22 cellular contexts compared by ENCODE assay signal in genomic region chr2:193377789-193378188, GRCh38.
DNase-seq lines count a peak whose midpoint lies in the region; ATAC-seq, FAIRE-seq and TF ChIP-seq lines count a peak whose summit lies in the region.
"Had no signal": no experiment of that assay in that cellular context is flagged by ENCODE, and none has a peak within 500 bp of the region (broad histone marks: within the 10 kb centered on the region; RNA-seq: fewer than 3 reads in every experiment).

No MANE protein-coding gene starts in this region.

- H3K27ac ChIP-seq in foreskin keratinocyte: no peak overlapping the region
- H3K27ac ChIP-seq: KMS-11, RWPE1, skin epidermis had no signal

- FAIRE-seq in H54 (lab: Jason Lieb, UNC): no peak
- FAIRE-seq: GM12892, islet of Langerhans, urothelium cell line had no signal

- ATAC-seq in GM18870 (IDR thresholded peaks at IDR 0.05; ENCODE audit: unreplicated experiment) (peak; percentile 61), HG02884 (IDR thresholded peaks at IDR 0.05; ENCODE audit: unreplicated experiment) (peak; percentile 75), foreskin keratinocyte (peak; percentile 92)
- ATAC-seq: GM23338; naive thymus-derived CD8-positive, alpha-beta T cell had no signal

- H3K27me3 ChIP-seq in foreskin keratinocyte: no peaks in the 10 kb centered on the region

- TF ChIP-seq CTCF in foreskin keratinocyte (conservative IDR thresholded peaks at IDR 0.05): no peak

- TF ChIP-seq POLR2A in H54 (IDR thresholded peaks at IDR 0.05; ENCODE audit: low read depth, low read length): no peak

- DNase-seq in M059J (ENCODE audit: low read depth) (peak; percentile 32), foreskin keratinocyte (peak; percentile 8 to 51), NCI-H345 treated with DMSO at 0.1 percent for 48 hours (lab: John Stamatoyannopoulos, UW; ENCODE audit: unreplicated experiment) (no peak), H54 (ENCODE audit: insufficient read length, low spot score) (no peak), superior temporal gyrus (ENCODE audit: extremely low spot score) (no peak)
- DNase-seq: aorta; central memory CD4-positive, alpha-beta T cell; midbrain; naive thymus-derived CD8-positive, alpha-beta T cell; NCI-H1694 treated with DMSO at 0.1 percent for 48 hours; NCI-H2171 treated with DMSO at 0.1 percent for 48 hours; NCI-H526 treated with DMSO at 0.1 percent for 48 hours; substantia nigra had no signal

- no peaks in the 10 kb centered on the region for H3K4me1 ChIP-seq in foreskin keratinocyte

Comparison
In these comparisons a context has a peak if more than half of its experiments do, and no peak if none do; other contexts are left out.
1. DNase-seq: peak in M059J (single experiment) and foreskin keratinocyte (2 of 2); none in NCI-H345 treated with DMSO at 0.1 percent for 48 hours (single experiment), H54 (single experiment) and superior temporal gyrus (single experiment).
2. Peak in every context shown above with its lines, with median percentiles within 50 percentile points of each other: ATAC-seq.